ENCODE assay signal across 8 cellular contexts in genomic region chr10:78657622-78658165, GRCh38.
DNase-seq lines count a peak whose midpoint lies in the region; ATAC-seq and TF ChIP-seq lines count a peak whose summit lies in the region.

No MANE protein-coding gene starts in this region.

- 100% methylated on average over 1 of the region's 5 CpGs for WGBS in suprapubic skin

- H3K4me1 ChIP-seq in foreskin keratinocyte: no peaks in the 10 kb centered on the region
- H3K4me1 ChIP-seq in suprapubic skin: no peaks in the 10 kb centered on the region

- peaks cover 10% of the 10 kb centered on the region for H3K27me3 ChIP-seq in foreskin keratinocyte
- H3K27me3 ChIP-seq in suprapubic skin: peaks cover 7% of the 10 kb centered on the region

- H3K27ac ChIP-seq in foreskin keratinocyte: no peak overlapping the region
- no peak overlapping the region for H3K27ac ChIP-seq in suprapubic skin

- H3K9me3 Mint-ChIP-seq in activated T-helper 17 cell treated with anti-CD3 and anti-CD28 coated beads, Interleukin-2, amount 50 U/mL, for 72 hours: no peaks in the 10 kb centered on the region

- H3K36me3 ChIP-seq in suprapubic skin: no peaks in the 10 kb centered on the region

- no peak overlapping the region for H3K4me3 Mint-ChIP-seq in activated T-helper 17 cell treated with anti-CD3 and anti-CD28 coated beads, Interleukin-2, amount 50 U/mL, for 72 hours

- peaks cover 14% of the 10 kb centered on the region for H3K27me3 Mint-ChIP-seq in activated T-helper 17 cell treated with anti-CD3 and anti-CD28 coated beads, Interleukin-2, amount 50 U/mL, for 72 hours

- TF ChIP-seq EP300 in suprapubic skin (IDR thresholded peaks at IDR 0.05): no peak

- no peak overlapping the region for H3K27ac Mint-ChIP-seq in activated T-helper 17 cell treated with anti-CD3 and anti-CD28 coated beads, Interleukin-2, amount 50 U/mL, for 72 hours

- H3K4me3 ChIP-seq in GM12864 (ENCODE audit: low read depth, low read length): no peak overlapping the region
- no peak overlapping the region for H3K4me3 ChIP-seq in suprapubic skin

- peak; percentile 91 for TF ChIP-seq CTCF in GM12864 (IDR thresholded peaks at IDR 0.05; ENCODE audit: low read depth, low read length, missing control alignments)
- peak; percentile 69 for TF ChIP-seq CTCF in foreskin keratinocyte (conservative IDR thresholded peaks at IDR 0.05)
- peak; percentile 30 to 71 for TF ChIP-seq CTCF in suprapubic skin (IDR thresholded peaks at IDR 0.05)

- no peaks in the 10 kb centered on the region for H3K36me3 Mint-ChIP-seq in activated T-helper 17 cell treated with anti-CD3 and anti-CD28 coated beads, Interleukin-2, amount 50 U/mL, for 72 hours (ENCODE audit: low read depth)

- no peak for TF ChIP-seq POLR2A in suprapubic skin (IDR thresholded peaks at IDR 0.05)

- no peaks in the 10 kb centered on the region for H3K4me1 Mint-ChIP-seq in activated T-helper 17 cell treated with anti-CD3 and anti-CD28 coated beads, Interleukin-2, amount 50 U/mL, for 72 hours

- peak; percentile 82 for ATAC-seq in activated T-helper 17 cell treated with anti-CD3 and anti-CD28 coated beads, Interleukin-2, amount 50 U/mL, for 72 hours (replicated peaks)
- peak; percentile 87 for ATAC-seq in foreskin keratinocyte
- no peak for ATAC-seq in GM21717 (IDR thresholded peaks at IDR 0.05; ENCODE audit: unreplicated experiment)

- H3K9me3 ChIP-seq in suprapubic skin: no peaks in the 10 kb centered on the region

- DNase-seq in GM12864 (ENCODE audit: low read depth) (peak; percentile 16), HT1080 (ENCODE audit: low read depth) (peak; percentile 47), RPMI8226 (peak; percentile 67), foreskin keratinocyte (peak in 1 of 2 donors; percentile 20), occipital lobe (lab: John Stamatoyannopoulos, UW) (peak; percentile 11), suprapubic skin (ENCODE audit: low spot score in 2 of 2) (peak; percentile 77 to 83)
